8 cellular contexts compared by ENCODE assay signal in genomic region chr2:24498121-24498520, GRCh38.
"Had no signal": no experiment of that assay in that cellular context is flagged by ENCODE, and none has a peak within 500 bp of the region (broad histone marks: within the 10 kb centered on the region; RNA-seq: fewer than 3 reads in every experiment).

No MANE protein-coding gene starts in this region.

- H3K36me3 ChIP-seq: HAP-1 had no signal

- H3K9me3 Mint-ChIP-seq: HFFc6, IgD-negative memory B cell had no signal

- H3K4me3 Mint-ChIP-seq: HFFc6, IgD-negative memory B cell had no signal

- H3K9me3 ChIP-seq: HAP-1 had no signal

- DNase-seq: GOT3, H7, HFFc6, KG1 had no signal

- H3K27ac ChIP-seq: HL-60 had no signal

- H3K27ac Mint-ChIP-seq: HFFc6 had no signal

- H3K27me3 Mint-ChIP-seq: IgD-negative memory B cell had no signal

- FAIRE-seq: HepG2 had no signal

- H3K36me3 Mint-ChIP-seq: IgD-negative memory B cell had no signal

- H3K4me3 ChIP-seq: HAP-1 had no signal
